Comparison of ENCODE assay signal across 28 cellular contexts in genomic region chr1:214927791-214928190, GRCh38.
"Had no signal": no experiment of that assay in that cellular context is flagged by ENCODE, and none has a peak within 500 bp of the region (broad histone marks: within the 10 kb centered on the region; RNA-seq: fewer than 3 reads in every experiment).

No MANE protein-coding gene starts in this region.

- H3K9ac ChIP-seq: neural progenitor cell, parathyroid adenoma had no signal

- H3K4me3 Mint-ChIP-seq: natural killer cell; nephron; neural progenitor cell; stimulated activated effector memory CD8-positive, alpha-beta T cell treated with anti-CD3 and anti-CD28 coated beads, Interleukin-12 subunit alpha, Interleukin-12 subunit beta, amount 100 ng/mL, for 72 hours; stimulated activated naive B cell treated with anti-CD40 and anti-IgM and Interleukin-4, amounts not matched to agents 10 μg/mL and 1 μg/mL and 100 μg/mL, for 72 hours; stimulated activated naive CD8-positive, alpha-beta T cell treated with anti-CD3 and anti-CD28 coated beads, Interleukin-15, Interleukin-2, amounts not matched to agents 100 ng/mL and 50 ng/mL, for 24 hours; type B pancreatic cell had no signal

- H3K36me3 Mint-ChIP-seq: natural killer cell; neural progenitor cell; stimulated activated effector memory CD8-positive, alpha-beta T cell treated with anti-CD3 and anti-CD28 coated beads, Interleukin-12 subunit alpha, Interleukin-12 subunit beta, amount 100 ng/mL, for 72 hours; stimulated activated naive B cell treated with anti-CD40 and anti-IgM and Interleukin-4, amounts not matched to agents 10 μg/mL and 1 μg/mL and 100 μg/mL, for 72 hours; type B pancreatic cell had no signal

- H3K27me3 ChIP-seq: neural progenitor cell, ovary, right lobe of liver, sigmoid colon, stomach, thyroid gland, tibial nerve, upper lobe of right lung, uterus had no signal

- H3K4me1 Mint-ChIP-seq: natural killer cell; nephron; neural progenitor cell; stimulated activated effector memory CD8-positive, alpha-beta T cell treated with anti-CD3 and anti-CD28 coated beads, Interleukin-12 subunit alpha, Interleukin-12 subunit beta, amount 100 ng/mL, for 72 hours; stimulated activated naive B cell treated with anti-CD40 and anti-IgM and Interleukin-4, amounts not matched to agents 10 μg/mL and 1 μg/mL and 100 μg/mL, for 72 hours had no signal

- ATAC-seq: natural killer cell; psoas muscle; right cardiac atrium; stimulated activated effector memory CD8-positive, alpha-beta T cell treated with anti-CD3 and anti-CD28 coated beads, Interleukin-12 subunit alpha, Interleukin-12 subunit beta, amount 100 ng/mL, for 72 hours; stimulated activated naive B cell treated with anti-CD40 and anti-IgM and Interleukin-4, amounts not matched to agents 10 μg/mL and 1 μg/mL and 100 μg/mL, for 72 hours; upper lobe of right lung had no signal

- H3K27me3 Mint-ChIP-seq: progenitor cell of endocrine pancreas; stimulated activated naive B cell treated with anti-CD40 and anti-IgM and Interleukin-4, amounts not matched to agents 10 μg/mL and 1 μg/mL and 100 μg/mL, for 72 hours; stimulated activated naive CD8-positive, alpha-beta T cell treated with anti-CD3 and anti-CD28 coated beads, Interleukin-15, Interleukin-2, amounts not matched to agents 100 ng/mL and 50 ng/mL, for 24 hours had no signal

- H3K4me2 ChIP-seq: neural progenitor cell had no signal

- H2AFZ ChIP-seq: neural progenitor cell, parathyroid adenoma had no signal

- H3K27ac Mint-ChIP-seq: natural killer cell; nephron; neural progenitor cell; progenitor cell of endocrine pancreas; stimulated activated effector memory CD8-positive, alpha-beta T cell treated with anti-CD3 and anti-CD28 coated beads, Interleukin-12 subunit alpha, Interleukin-12 subunit beta, amount 100 ng/mL, for 72 hours; stimulated activated naive B cell treated with anti-CD40 and anti-IgM and Interleukin-4, amounts not matched to agents 10 μg/mL and 1 μg/mL and 100 μg/mL, for 72 hours; stimulated activated naive CD8-positive, alpha-beta T cell treated with anti-CD3 and anti-CD28 coated beads, Interleukin-15, Interleukin-2, amounts not matched to agents 100 ng/mL and 50 ng/mL, for 24 hours; type B pancreatic cell had no signal

- H3K36me3 ChIP-seq: neural progenitor cell, ovary, right lobe of liver, sigmoid colon, stomach, thoracic aorta, thyroid gland, tibial nerve, upper lobe of right lung, uterus had no signal

- DNase-seq: natural killer cell; occipital lobe; ovary; posterior cingulate gyrus; psoas muscle; right cardiac atrium; right lobe of liver; sigmoid colon; small intestine; stimulated activated CD4-positive, alpha-beta T cell treated with anti-CD3 and anti-CD28 coated beads, Interleukin-15, amount 100 ng/mL, for 24 hours; stimulated activated CD4-positive, alpha-beta T cell treated with anti-CD3 and anti-CD28 coated beads, Interleukin-2, amount 100 ng/mL, for 24 hours; stimulated activated CD4-positive, alpha-beta T cell treated with anti-CD3 and anti-CD28 coated beads, Interleukin-2, amount 100 ng/mL, for 48 hours; stimulated activated CD4-positive, alpha-beta T cell treated with anti-CD3 and anti-CD28 coated beads, Interleukin-4, amount 100 ng/mL, for 24 hours; stimulated activated naive B cell treated with anti-CD40 and anti-IgM and Interleukin-4, amounts not matched to agents 10 μg/mL and 1 μg/mL and 100 μg/mL, for 72 hours; stimulated activated naive CD4-positive, alpha-beta T cell treated with Interleukin-2 at 50 U/mL for 16 hours; stomach; thyroid gland; upper lobe of right lung; uterus had no signal

- H3K4me1 ChIP-seq: parathyroid adenoma, psoas muscle, sigmoid colon, tibial nerve, upper lobe of right lung, uterus had no signal

- H3K27ac ChIP-seq: neural progenitor cell, ovary, parathyroid adenoma, psoas muscle, right lobe of liver, sigmoid colon, stomach, thoracic aorta, thyroid gland, tibial nerve, upper lobe of right lung, uterus had no signal

- H3K9me3 Mint-ChIP-seq: nephron; neural progenitor cell; stimulated activated effector memory CD8-positive, alpha-beta T cell treated with anti-CD3 and anti-CD28 coated beads, Interleukin-12 subunit alpha, Interleukin-12 subunit beta, amount 100 ng/mL, for 72 hours; stimulated activated naive CD8-positive, alpha-beta T cell treated with anti-CD3 and anti-CD28 coated beads, Interleukin-15, Interleukin-2, amounts not matched to agents 100 ng/mL and 50 ng/mL, for 24 hours; type B pancreatic cell had no signal

- H3K4me3 ChIP-seq: neural progenitor cell, ovary, psoas muscle, right lobe of liver, sigmoid colon, stomach, thoracic aorta, thyroid gland, tibial nerve, upper lobe of right lung, uterus had no signal

- H3K9me3 ChIP-seq: ovary, psoas muscle, right lobe of liver, stomach, thoracic aorta, thyroid gland, tibial nerve, upper lobe of right lung, uterus had no signal

- H3K79me2 ChIP-seq: parathyroid adenoma had no signal
